Comparison of ENCODE assay signal across 11 cellular contexts in genomic region chr1:10107985-10108663, GRCh38.
A peak's percentile ranks its signal among the peaks of the same experiment; 100 is the strongest.
DNase-seq lines count a peak whose midpoint lies in the region; ATAC-seq and TF ChIP-seq lines count a peak whose summit lies in the region.
"Had no signal": no experiment of that assay in that cellular context is flagged by ENCODE, and none has a peak within 500 bp of the region (broad histone marks: within the 10 kb centered on the region; RNA-seq: fewer than 3 reads in every experiment).

No MANE protein-coding gene starts in this region.

- H3K27ac ChIP-seq in fibroblast of lung (ENCODE audit: insufficient read depth, low read length) (peak overlapping the region; percentile 46), parathyroid adenoma (peak overlapping the region; percentile 19)
- H3K27ac ChIP-seq: WERI-Rb-1 had no signal

- ATAC-seq in HG03460 (IDR thresholded peaks at IDR 0.05; ENCODE audit: unreplicated experiment) (no peak), HG03095 (IDR thresholded peaks at IDR 0.05; ENCODE audit: unreplicated experiment) (no peak)
- no peak for ATAC-seq in activated CD4-positive, CD25-positive, alpha-beta regulatory T cell treated with anti-CD3 and anti-CD28 coated beads, Interleukin-2, amount 50 U/mL, for 24 hours

- peaks cover 5% of the 10 kb centered on the region for H3K4me1 ChIP-seq in fibroblast of lung (ENCODE audit: control insufficient read depth, extremely low read depth, insufficient read depth, low read length)
- H3K4me1 ChIP-seq in parathyroid adenoma: no peaks in the 10 kb centered on the region

- no peaks in the 10 kb centered on the region for H4K20me1 ChIP-seq in fibroblast of lung (ENCODE audit: control insufficient read depth, extremely low read depth, insufficient read depth, low read length)

- no peak overlapping the region for H2AFZ ChIP-seq in fibroblast of lung (ENCODE audit: low read length)
- no peak overlapping the region for H2AFZ ChIP-seq in parathyroid adenoma

- no peaks in the 10 kb centered on the region for H3K27me3 ChIP-seq in fibroblast of lung (ENCODE audit: control insufficient read depth, insufficient read depth, low read length)
- H3K27me3 ChIP-seq in parathyroid adenoma (ENCODE audit: control insufficient read depth, insufficient read depth, low read length): no peaks in the 10 kb centered on the region

- no peaks in the 10 kb centered on the region for H3K79me2 ChIP-seq in fibroblast of lung (ENCODE audit: control insufficient read depth, insufficient read depth, low read length)
- H3K79me2 ChIP-seq in parathyroid adenoma: peaks cover 4% of the 10 kb centered on the region

- H3K9me3 ChIP-seq in fibroblast of lung (ENCODE audit: control insufficient read depth, insufficient read depth, low read depth, low read length) (no peaks in the 10 kb centered on the region), parathyroid adenoma (ENCODE audit: control insufficient read depth, low read length) (no peaks in the 10 kb centered on the region)

- H3K9ac ChIP-seq in fibroblast of lung (ENCODE audit: insufficient read depth, low read length) (no peak overlapping the region), parathyroid adenoma (no peak overlapping the region)

- H3K36me3 ChIP-seq in fibroblast of lung (ENCODE audit: control insufficient read depth, insufficient read depth, low read length) (peaks cover 11% of the 10 kb centered on the region), parathyroid adenoma (ENCODE audit: control insufficient read depth, insufficient read depth, low read length) (no peaks in the 10 kb centered on the region)

- H3K4me3 ChIP-seq in fibroblast of lung (replicated peaks in 1 of 4; ENCODE audit: control extremely low read depth in 1 of 4, insufficient read depth in 1 of 4, low read depth in 3 of 4, low read length in 4 of 4) (no peak overlapping the region), parathyroid adenoma (ENCODE audit: low read depth, low read length) (no peak overlapping the region)

- H3K4me2 ChIP-seq in fibroblast of lung (ENCODE audit: extremely low read depth, insufficient read depth, low read length) (peak overlapping the region; percentile 74), parathyroid adenoma (ENCODE audit: low read length) (no peak overlapping the region)

- no peak for TF ChIP-seq CTCF in fibroblast of lung (conservative IDR thresholded peaks at IDR 0.05 in 1 of 2, IDR thresholded peaks at IDR 0.05 in 1 of 2; ENCODE audit: low read depth in 1 of 2, low read length in 2 of 2)
- no peak for TF ChIP-seq CTCF in parathyroid adenoma (IDR thresholded peaks at IDR 0.05)

- DNase-seq in AG20443 (ENCODE audit: low spot score) (peak; percentile 39), RPMI7951 (ENCODE audit: low read depth) (peak; percentile 92), fibroblast of lung (ENCODE audit: low read depth in 2 of 2) (peak; percentile 34 to 98), activated T-cell treated with anti-CD3 and anti-CD28 coated beads for 4 hours (no peak)
- DNase-seq: DMS79, GOT3, WERI-Rb-1 had no signal
